Comparison of ENCODE assay signal across 11 cellular contexts in the genomic region with DNA sequence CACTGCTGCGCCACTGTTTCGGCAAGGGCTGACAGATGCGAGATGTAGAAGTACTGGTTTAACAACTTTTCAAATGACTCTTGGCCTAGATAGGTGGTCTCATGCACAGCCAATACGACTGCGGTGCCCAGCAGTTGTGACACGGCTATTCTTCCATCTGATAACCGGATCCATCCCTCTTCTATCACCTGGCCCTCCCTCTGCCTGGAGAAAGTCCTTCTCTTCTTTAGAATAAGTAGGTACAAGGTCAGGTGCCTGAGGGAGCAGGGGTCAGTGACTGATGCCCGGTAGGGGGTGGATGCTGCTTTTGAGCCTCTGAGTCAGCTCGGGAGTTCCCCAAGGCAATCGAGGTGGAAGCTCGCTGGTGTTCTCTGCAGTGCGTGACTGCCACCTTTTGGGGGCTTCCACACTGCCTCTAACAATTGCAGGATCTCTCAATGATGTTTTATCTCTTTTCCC.
DNase-seq lines count a peak whose midpoint lies in the region; FAIRE-seq and TF ChIP-seq lines count a peak whose summit lies in the region.
"Had no signal": no experiment of that assay in that cellular context is flagged by ENCODE, and none has a peak within 500 bp of the region (broad histone marks: within the 10 kb centered on the region; RNA-seq: fewer than 3 reads in every experiment).

No MANE protein-coding gene starts in this region.

- H3K27me3 Mint-ChIP-seq in mesothelial cell of epicardium (ENCODE audit: low read depth), result no peaks in the 10 kb centered on the region

- H3K4me1 ChIP-seq in small intestine (ENCODE audit: control insufficient read depth in 2 of 2, insufficient read depth in 1 of 2, low read depth in 1 of 2, low read length in 1 of 2), result no peaks in the 10 kb centered on the region

- peak; percentile 52 for TF ChIP-seq CTCF in cardiac fibroblast (IDR thresholded peaks at IDR 0.05; ENCODE audit: low read depth, low read length)
- TF ChIP-seq CTCF in mesothelial cell of epicardium (IDR thresholded peaks at IDR 0.05; ENCODE audit: unreplicated experiment), result no peak

- H3K9me3 Mint-ChIP-seq in mesothelial cell of epicardium, result peaks cover 16% of the 10 kb centered on the region

- H3K4me3 Mint-ChIP-seq in mesothelial cell of epicardium, result no peak overlapping the region
- H3K4me3 Mint-ChIP-seq: stimulated activated effector memory CD8-positive, alpha-beta T cell treated with anti-CD3 and anti-CD28 coated beads, Interleukin-12 subunit alpha, Interleukin-12 subunit beta, amount 100 ng/mL, for 72 hours had no signal

- no peak overlapping the region for H3K27ac ChIP-seq in small intestine (ENCODE audit: low read depth in 1 of 2, low read length in 1 of 2)

- H3K4me1 Mint-ChIP-seq in mesothelial cell of epicardium, result no peaks in the 10 kb centered on the region
- H3K4me1 Mint-ChIP-seq: stimulated activated effector memory CD8-positive, alpha-beta T cell treated with anti-CD3 and anti-CD28 coated beads, Interleukin-12 subunit alpha, Interleukin-12 subunit beta, amount 100 ng/mL, for 72 hours had no signal

- no peak overlapping the region for H3K27ac Mint-ChIP-seq in mesothelial cell of epicardium
- H3K27ac Mint-ChIP-seq: stimulated activated effector memory CD8-positive, alpha-beta T cell treated with anti-CD3 and anti-CD28 coated beads, Interleukin-12 subunit alpha, Interleukin-12 subunit beta, amount 100 ng/mL, for 72 hours had no signal

- no peaks in the 10 kb centered on the region for H3K9me3 ChIP-seq in small intestine (ENCODE audit: control insufficient read depth, low read depth)

- peak; percentile 13 to 18 for DNase-seq in activated CD4-positive, alpha-beta T cell treated with anti-CD3 and anti-CD28 coated beads, Interleukin-2, amount 50 U/mL, for 48 hours
- no peak for DNase-seq in activated CD4-positive, alpha-beta T cell treated with anti-CD3 and anti-CD28 coated beads for 1 hour
- peak; percentile 23 for DNase-seq in NAMALWA (ENCODE audit: low spot score)
- peak; percentile 36 to 68 for DNase-seq in cardiac fibroblast (ENCODE audit: low read depth in 2 of 2)
- peak; percentile 46 for DNase-seq in small intestine
- DNase-seq in activated gamma-delta T cell treated with Interleukin-2 at 50 U/mL for 16 hours, result no peak
- DNase-seq in mesothelial cell of epicardium (ENCODE audit: low spot score in 2 of 2, unreplicated experiment in 2 of 2), result no peak
- no peak for DNase-seq in HuH-7.5 (ENCODE audit: low spot score)
- DNase-seq: activated naive CD4-positive, alpha-beta T cell had no signal

- H3K36me3 Mint-ChIP-seq in mesothelial cell of epicardium, result no peaks in the 10 kb centered on the region
- H3K36me3 Mint-ChIP-seq: stimulated activated effector memory CD8-positive, alpha-beta T cell treated with anti-CD3 and anti-CD28 coated beads, Interleukin-12 subunit alpha, Interleukin-12 subunit beta, amount 100 ng/mL, for 72 hours had no signal

- H3K4me3 ChIP-seq in cardiac fibroblast (replicated peaks in 1 of 2; ENCODE audit: low read depth in 2 of 2, low read length in 2 of 2) (no peak overlapping the region), small intestine (ENCODE audit: low read depth in 1 of 2, low read length in 2 of 2) (no peak overlapping the region)
- H3K4me3 ChIP-seq: lung had no signal

- no peak for FAIRE-seq in small intestine (lab: Jason Lieb, UNC)

- H3K36me3 ChIP-seq in small intestine (ENCODE audit: control insufficient read depth in 2 of 2, insufficient read depth in 2 of 2, low read length in 2 of 2), result no peaks in the 10 kb centered on the region

- H3K27me3 ChIP-seq in small intestine (ENCODE audit: control insufficient read depth in 2 of 2, insufficient read depth in 2 of 2, low read length in 2 of 2), result no peaks in the 10 kb centered on the region

- 19 to 60% (median 29%) methylated on average over 12 of the region's 12 CpGs for WGBS in small intestine, 3 donors

Comparison
In these comparisons a context has a peak if more than half of its experiments do, and no peak if none do; other contexts are left out.
1. DNase-seq: peak in activated CD4-positive, alpha-beta T cell treated with anti-CD3 and anti-CD28 coated beads, Interleukin-2, amount 50 U/mL, for 48 hours (2 of 2), NAMALWA (single experiment), cardiac fibroblast (2 of 2) and small intestine (single experiment); none in activated CD4-positive, alpha-beta T cell treated with anti-CD3 and anti-CD28 coated beads for 1 hour (single experiment), activated gamma-delta T cell treated with Interleukin-2 at 50 U/mL for 16 hours (single experiment), mesothelial cell of epicardium (0 of 2) and HuH-7.5 (single experiment).